2 cellular contexts compared by ENCODE assay signal in genomic region chr7:66279912-66280311, GRCh38.
TF ChIP-seq lines count a peak whose summit lies in the region.

No MANE protein-coding gene starts in this region.

TF ChIP-seq in H1, 55 proteins besides CTCF, POLR2A, EP300 and RAD21:
- TF ChIP-seq TAF1 (IDR thresholded peaks at IDR 0.05; ENCODE audit: low read depth, low read length), result no peak
- TF ChIP-seq CHD7 (IDR thresholded peaks at IDR 0.05; ENCODE audit: insufficient replicate concordance, low read length), result no peak
- no peak for TF ChIP-seq RXRA (IDR thresholded peaks at IDR 0.05; ENCODE audit: insufficient read depth, low read depth, low read length)
- no peak for TF ChIP-seq SRF (IDR thresholded peaks at IDR 0.05; ENCODE audit: low read depth, low read length)
- no peak for TF ChIP-seq TCF12 (IDR thresholded peaks at IDR 0.05; ENCODE audit: low read depth, low read length)
- no peak for TF ChIP-seq TAF7 (optimal IDR thresholded peaks at IDR 0.05; ENCODE audit: borderline replicate concordance, low read depth, low read length)
- no peak for TF ChIP-seq KDM5A (IDR thresholded peaks at IDR 0.05; ENCODE audit: low read length)
- no peak for TF ChIP-seq ATF2 (IDR thresholded peaks at IDR 0.05; ENCODE audit: low read length)
- TF ChIP-seq BACH1 (IDR thresholded peaks at IDR 0.05; ENCODE audit: low read length), result no peak

TF ChIP-seq in HEK293T, 16 proteins besides CTCF, POLR2A, EP300 and RAD21:
- TF ChIP-seq HDGF (IDR thresholded peaks at IDR 0.05; ENCODE audit: borderline replicate concordance) (no peak), CTBP1 (IDR thresholded peaks at IDR 0.05; ENCODE audit: borderline replicate concordance) (no peak), FOXK2 (IDR thresholded peaks at IDR 0.05) (no peak), NFRKB (IDR thresholded peaks at IDR 0.05) (no peak), SP1 (IDR thresholded peaks at IDR 0.05) (no peak), SUZ12 (IDR thresholded peaks at IDR 0.05) (no peak), ZNF384 (IDR thresholded peaks at IDR 0.05) (no peak), BHLHE40 (IDR thresholded peaks at IDR 0.05; ENCODE audit: borderline replicate concordance) (no peak), LEF1 (IDR thresholded peaks at IDR 0.05; ENCODE audit: borderline replicate concordance) (no peak), ELF4 (IDR thresholded peaks at IDR 0.05) (no peak), ARNT (IDR thresholded peaks at IDR 0.05) (no peak), TARDBP (IDR thresholded peaks at IDR 0.05) (no peak), L3MBTL2 (conservative IDR thresholded peaks at IDR 0.05) (no peak), PKNOX1 (IDR thresholded peaks at IDR 0.05) (no peak), FOXM1 (IDR thresholded peaks at IDR 0.05; ENCODE audit: borderline replicate concordance) (no peak), FOXA1 (IDR thresholded peaks at IDR 0.05) (no peak)
